8 cellular contexts compared by ENCODE assay signal in the genomic region with DNA sequence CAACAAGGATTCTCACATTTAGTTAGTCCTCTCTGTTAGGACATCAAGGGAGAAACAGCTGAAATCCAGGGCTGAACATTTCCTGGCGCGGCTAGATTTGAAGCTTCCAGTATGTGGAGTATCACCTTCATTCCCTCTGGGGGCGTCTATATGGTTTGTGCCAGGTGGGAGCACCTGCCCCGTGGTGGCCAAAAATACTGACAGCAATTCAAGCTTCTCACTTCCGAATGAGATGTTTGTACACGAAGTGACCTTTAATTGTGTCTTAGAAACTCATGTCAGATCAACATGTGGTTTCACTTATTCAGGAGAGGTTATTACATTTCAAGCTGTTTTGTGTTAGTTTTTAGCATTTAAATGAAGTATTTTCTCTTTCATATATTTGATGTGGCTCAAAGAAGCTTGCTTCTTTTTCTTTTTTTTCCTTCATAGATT.
DNase-seq lines count a peak whose midpoint lies in the region; ATAC-seq lines count a peak whose summit lies in the region.

No MANE protein-coding gene starts in this region.

- peaks cover 26 to 61% (median 41%) of the 10 kb centered on the region in 4 donors for H3K4me1 Mint-ChIP-seq in CD4-positive, CD25-positive, alpha-beta regulatory T cell
- peaks cover 17 to 64% (median 61%) of the 10 kb centered on the region in 4 donors for H3K4me1 Mint-ChIP-seq in naive thymus-derived CD8-positive, alpha-beta T cell

- peaks cover 28% of the 10 kb centered on the region for H3K4me1 ChIP-seq in CD4-positive, CD25-positive, alpha-beta regulatory T cell (ENCODE audit: control insufficient read depth, insufficient read depth, low read length, poor library complexity, severe bottlenecking)

- H3K27me3 Mint-ChIP-seq in CD4-positive, CD25-positive, alpha-beta regulatory T cell, result no peaks in the 10 kb centered on the region
- H3K27me3 Mint-ChIP-seq in naive thymus-derived CD8-positive, alpha-beta T cell, result no peaks in the 10 kb centered on the region

- H3K27ac Mint-ChIP-seq in CD4-positive, CD25-positive, alpha-beta regulatory T cell, result peak overlapping the region; percentile 90 to 96 (median 94)
- peak overlapping the region; percentile 82 to 96 (median 92) for H3K27ac Mint-ChIP-seq in naive thymus-derived CD8-positive, alpha-beta T cell

- peak overlapping the region; percentile 26 for H3K27ac ChIP-seq in CD4-positive, CD25-positive, alpha-beta regulatory T cell (ENCODE audit: insufficient read depth, low read length, poor library complexity, severe bottlenecking)
- peak overlapping the region; percentile 36 for H3K27ac ChIP-seq in caudate nucleus (ENCODE audit: low read depth, low read length)

- no peaks in the 10 kb centered on the region for H3K27me3 ChIP-seq in CD4-positive, CD25-positive, alpha-beta regulatory T cell (ENCODE audit: control insufficient read depth, insufficient read depth, low read length)

- no peaks in the 10 kb centered on the region for H3K36me3 ChIP-seq in CD4-positive, CD25-positive, alpha-beta regulatory T cell (ENCODE audit: control insufficient read depth, insufficient read depth, low read length)

- H3K4me3 Mint-ChIP-seq in CD4-positive, CD25-positive, alpha-beta regulatory T cell, result peak overlapping the region; percentile 88 to 94 (median 90)
- H3K4me3 Mint-ChIP-seq in naive thymus-derived CD8-positive, alpha-beta T cell, result peak overlapping the region; percentile 81 to 93 (median 86)

- POLR2A ChIA-PET in naive thymus-derived CD8-positive, alpha-beta T cell (lab: Charles Lee), result interaction anchor here (0.5 to 5.6 kb wide), 23 partner anchors 8 to 211 kb away, joined by 3 to 31 read pairs (median 6); a partner anchor contains a TSS

- H3K9me3 ChIP-seq in CD4-positive, CD25-positive, alpha-beta regulatory T cell (ENCODE audit: control insufficient read depth in 2 of 2, low read length in 2 of 2), result no peaks in the 10 kb centered on the region

- H3K36me3 Mint-ChIP-seq in CD4-positive, CD25-positive, alpha-beta regulatory T cell, result no peaks in the 10 kb centered on the region
- no peaks in the 10 kb centered on the region for H3K36me3 Mint-ChIP-seq in naive thymus-derived CD8-positive, alpha-beta T cell

- no peak for ATAC-seq in CD4-positive, CD25-positive, alpha-beta regulatory T cell (ENCODE audit: low read depth in 2 of 2)
- peak; percentile 46 for ATAC-seq in HG03354 (IDR thresholded peaks at IDR 0.05; ENCODE audit: poor library complexity, severe bottlenecking, unreplicated experiment)
- peak; percentile 53 to 68 for ATAC-seq in naive thymus-derived CD8-positive, alpha-beta T cell

- H3K9me3 Mint-ChIP-seq in CD4-positive, CD25-positive, alpha-beta regulatory T cell, result no peaks in the 10 kb centered on the region
- H3K9me3 Mint-ChIP-seq in naive thymus-derived CD8-positive, alpha-beta T cell, result no peaks in the 10 kb centered on the region

- peak overlapping the region; percentile 87 for H3K4me3 ChIP-seq in CD4-positive, CD25-positive, alpha-beta regulatory T cell (ENCODE audit: low read depth, low read length)

- DNase-seq in CD4-positive, CD25-positive, alpha-beta regulatory T cell, result peak in 1 of 3 donors; percentile 47
- no peak for DNase-seq in caudate nucleus (lab: John Stamatoyannopoulos, UW)
- peak in 4 of 10 donors; percentile 14 to 41 (median 26) for DNase-seq in naive thymus-derived CD8-positive, alpha-beta T cell
- no peak for DNase-seq in nucleus accumbens (lab: John Stamatoyannopoulos, UW)
- DNase-seq in activated gamma-delta T cell (lab: John Stamatoyannopoulos, UW), result no peak
- DNase-seq in iPS-NIHi7 (ENCODE audit: extremely low spot score), result no peak
- DNase-seq in NCI-H2081 (lab: John Stamatoyannopoulos, UW), result no peak

Comparison
In these comparisons a context has a peak if more than half of its experiments do, and no peak if none do; other contexts are left out.
1. ATAC-seq: peak in HG03354 (single experiment) and naive thymus-derived CD8-positive, alpha-beta T cell (2 of 2); none in CD4-positive, CD25-positive, alpha-beta regulatory T cell (0 of 2).